In the genomic region with DNA sequence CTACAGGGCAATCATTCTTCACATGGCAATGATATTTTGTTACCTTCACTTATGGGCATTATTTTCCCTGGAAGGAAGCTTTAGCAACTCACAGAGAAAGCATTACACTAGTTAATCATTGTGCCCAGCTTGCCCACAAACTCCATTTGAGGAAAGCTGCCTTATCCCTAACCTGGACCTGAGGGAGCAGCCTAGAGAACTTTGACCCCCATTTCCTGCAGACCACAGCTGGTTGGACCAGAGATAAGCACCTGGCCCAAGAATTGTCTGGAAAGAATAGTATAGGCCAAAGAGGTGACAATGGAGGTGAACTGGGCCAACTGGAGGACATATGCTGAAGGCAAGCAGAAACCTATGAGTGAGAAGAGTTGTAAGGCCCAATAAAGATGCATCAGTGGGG, we compare ENCODE assay signal across 34 cellular contexts.
"Had no signal": no experiment of that assay in that cellular context is flagged by ENCODE, and none has a peak within 500 bp of the region (broad histone marks: within the 10 kb centered on the region; RNA-seq: fewer than 3 reads in every experiment).

No MANE protein-coding gene starts in this region.

- H3K9me3 ChIP-seq: MG63 had no signal

- H3K9ac ChIP-seq: KMS-11 had no signal

- H3K27me3 ChIP-seq: MG63 had no signal

- H3K27ac ChIP-seq: KMS-11 had no signal

- H3K36me3 ChIP-seq: MG63 had no signal

- H3K4me3 ChIP-seq: MG63 had no signal

- DNase-seq: Karpas-422, Kasumi-1, KG1, MG63, MM.1S, MV-4-11, NCI-H1048, NCI-H1092, NCI-H1092 treated with DMSO at 0.1 percent for 48 hours, NCI-H1105 treated with DMSO at 0.1 percent for 48 hours, NCI-H1417, NCI-H1417 treated with DMSO at 0.1 percent for 48 hours, NCI-H1436, NCI-H1436 treated with DMSO at 0.1 percent for 48 hours, NCI-H146, NCI-H1694, NCI-H1694 treated with DMSO at 0.1 percent for 48 hours, NCI-H187, NCI-H187 treated with DMSO at 0.1 percent for 48 hours, NCI-H1930, NCI-H2029, NCI-H2029 treated with DMSO at 0.1 percent for 48 hours, NCI-H2081, NCI-H2081 treated with DMSO at 0.1 percent for 48 hours, NCI-H2107, NCI-H2171, NCI-H2171 treated with DMSO at 0.1 percent for 48 hours, NCI-H2227 treated with DMSO at 0.1 percent for 48 hours, NCI-H226, NCI-H345, NCI-H446, NCI-H446 treated with DMSO at 0.1 percent for 48 hours, NCI-H510A had no signal

- H3K4me2 ChIP-seq: KMS-11 had no signal
